ENCODE assay signal across 1 cellular context in the genomic region with DNA sequence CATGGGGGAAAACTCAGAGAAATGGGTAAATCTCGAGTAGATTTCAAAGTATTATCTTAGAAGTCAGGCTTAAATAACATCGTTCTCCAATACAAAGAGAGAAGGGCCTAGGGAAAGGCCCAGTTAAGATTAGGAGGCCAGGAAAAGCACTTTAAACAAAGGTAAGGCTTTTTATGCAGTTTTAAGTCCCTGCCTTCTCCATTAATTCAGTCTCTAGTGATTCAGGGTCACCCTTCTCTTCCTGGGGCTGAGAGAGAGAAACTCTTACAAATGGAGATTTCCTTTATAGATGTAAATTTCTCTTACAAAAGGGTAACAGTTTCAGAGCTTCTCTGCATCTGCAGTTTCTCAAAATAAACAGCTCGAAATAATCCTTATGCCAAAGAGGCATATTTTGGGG.
TF ChIP-seq lines count a peak whose summit lies in the region.

No MANE protein-coding gene starts in this region.

TF ChIP-seq in H1, 55 proteins besides CTCF, POLR2A, EP300 and RAD21 (continued from another document):
- TF ChIP-seq ASH2L (IDR thresholded peaks at IDR 0.05; ENCODE audit: low read length) (no peak), POU5F1 (IDR thresholded peaks at IDR 0.05; ENCODE audit: low read depth, low read length) (0 out of 2 replicates have a peak, but pooled peaks have one; percentile 13), TAF1 (IDR thresholded peaks at IDR 0.05; ENCODE audit: low read depth, low read length) (no peak), RFX5 (IDR thresholded peaks at IDR 0.05; ENCODE audit: borderline replicate concordance, low read depth, low read length) (no peak), FOSL1 (IDR thresholded peaks at IDR 0.05; ENCODE audit: insufficient read depth, low read depth, low read length) (no peak), BACH1 (IDR thresholded peaks at IDR 0.05; ENCODE audit: low read length) (0 out of 2 replicates have a peak, but pooled peaks have one; percentile 4), ZNF274 (IDR thresholded peaks at IDR 0.05; ENCODE audit: borderline replicate concordance, extremely low read depth, low read length) (no peak), NRF1 (IDR thresholded peaks at IDR 0.05; ENCODE audit: low read depth, low read length) (no peak), TEAD4 (IDR thresholded peaks at IDR 0.05; ENCODE audit: low read depth, low read length) (no peak), EGR1 (IDR thresholded peaks at IDR 0.05; ENCODE audit: borderline replicate concordance, low read depth, low read length) (no peak), YY1 (IDR thresholded peaks at IDR 0.05; ENCODE audit: low read depth, low read length) (no peak), CBX5 (IDR thresholded peaks at IDR 0.05; ENCODE audit: low read depth, low read length) (no peak), CEBPB (IDR thresholded peaks at IDR 0.05; ENCODE audit: low read depth, low read length) (no peak), GABPA (IDR thresholded peaks at IDR 0.05; ENCODE audit: borderline replicate concordance, insufficient read depth, low read length) (no peak)
- TF ChIP-seq, protein P1, sequence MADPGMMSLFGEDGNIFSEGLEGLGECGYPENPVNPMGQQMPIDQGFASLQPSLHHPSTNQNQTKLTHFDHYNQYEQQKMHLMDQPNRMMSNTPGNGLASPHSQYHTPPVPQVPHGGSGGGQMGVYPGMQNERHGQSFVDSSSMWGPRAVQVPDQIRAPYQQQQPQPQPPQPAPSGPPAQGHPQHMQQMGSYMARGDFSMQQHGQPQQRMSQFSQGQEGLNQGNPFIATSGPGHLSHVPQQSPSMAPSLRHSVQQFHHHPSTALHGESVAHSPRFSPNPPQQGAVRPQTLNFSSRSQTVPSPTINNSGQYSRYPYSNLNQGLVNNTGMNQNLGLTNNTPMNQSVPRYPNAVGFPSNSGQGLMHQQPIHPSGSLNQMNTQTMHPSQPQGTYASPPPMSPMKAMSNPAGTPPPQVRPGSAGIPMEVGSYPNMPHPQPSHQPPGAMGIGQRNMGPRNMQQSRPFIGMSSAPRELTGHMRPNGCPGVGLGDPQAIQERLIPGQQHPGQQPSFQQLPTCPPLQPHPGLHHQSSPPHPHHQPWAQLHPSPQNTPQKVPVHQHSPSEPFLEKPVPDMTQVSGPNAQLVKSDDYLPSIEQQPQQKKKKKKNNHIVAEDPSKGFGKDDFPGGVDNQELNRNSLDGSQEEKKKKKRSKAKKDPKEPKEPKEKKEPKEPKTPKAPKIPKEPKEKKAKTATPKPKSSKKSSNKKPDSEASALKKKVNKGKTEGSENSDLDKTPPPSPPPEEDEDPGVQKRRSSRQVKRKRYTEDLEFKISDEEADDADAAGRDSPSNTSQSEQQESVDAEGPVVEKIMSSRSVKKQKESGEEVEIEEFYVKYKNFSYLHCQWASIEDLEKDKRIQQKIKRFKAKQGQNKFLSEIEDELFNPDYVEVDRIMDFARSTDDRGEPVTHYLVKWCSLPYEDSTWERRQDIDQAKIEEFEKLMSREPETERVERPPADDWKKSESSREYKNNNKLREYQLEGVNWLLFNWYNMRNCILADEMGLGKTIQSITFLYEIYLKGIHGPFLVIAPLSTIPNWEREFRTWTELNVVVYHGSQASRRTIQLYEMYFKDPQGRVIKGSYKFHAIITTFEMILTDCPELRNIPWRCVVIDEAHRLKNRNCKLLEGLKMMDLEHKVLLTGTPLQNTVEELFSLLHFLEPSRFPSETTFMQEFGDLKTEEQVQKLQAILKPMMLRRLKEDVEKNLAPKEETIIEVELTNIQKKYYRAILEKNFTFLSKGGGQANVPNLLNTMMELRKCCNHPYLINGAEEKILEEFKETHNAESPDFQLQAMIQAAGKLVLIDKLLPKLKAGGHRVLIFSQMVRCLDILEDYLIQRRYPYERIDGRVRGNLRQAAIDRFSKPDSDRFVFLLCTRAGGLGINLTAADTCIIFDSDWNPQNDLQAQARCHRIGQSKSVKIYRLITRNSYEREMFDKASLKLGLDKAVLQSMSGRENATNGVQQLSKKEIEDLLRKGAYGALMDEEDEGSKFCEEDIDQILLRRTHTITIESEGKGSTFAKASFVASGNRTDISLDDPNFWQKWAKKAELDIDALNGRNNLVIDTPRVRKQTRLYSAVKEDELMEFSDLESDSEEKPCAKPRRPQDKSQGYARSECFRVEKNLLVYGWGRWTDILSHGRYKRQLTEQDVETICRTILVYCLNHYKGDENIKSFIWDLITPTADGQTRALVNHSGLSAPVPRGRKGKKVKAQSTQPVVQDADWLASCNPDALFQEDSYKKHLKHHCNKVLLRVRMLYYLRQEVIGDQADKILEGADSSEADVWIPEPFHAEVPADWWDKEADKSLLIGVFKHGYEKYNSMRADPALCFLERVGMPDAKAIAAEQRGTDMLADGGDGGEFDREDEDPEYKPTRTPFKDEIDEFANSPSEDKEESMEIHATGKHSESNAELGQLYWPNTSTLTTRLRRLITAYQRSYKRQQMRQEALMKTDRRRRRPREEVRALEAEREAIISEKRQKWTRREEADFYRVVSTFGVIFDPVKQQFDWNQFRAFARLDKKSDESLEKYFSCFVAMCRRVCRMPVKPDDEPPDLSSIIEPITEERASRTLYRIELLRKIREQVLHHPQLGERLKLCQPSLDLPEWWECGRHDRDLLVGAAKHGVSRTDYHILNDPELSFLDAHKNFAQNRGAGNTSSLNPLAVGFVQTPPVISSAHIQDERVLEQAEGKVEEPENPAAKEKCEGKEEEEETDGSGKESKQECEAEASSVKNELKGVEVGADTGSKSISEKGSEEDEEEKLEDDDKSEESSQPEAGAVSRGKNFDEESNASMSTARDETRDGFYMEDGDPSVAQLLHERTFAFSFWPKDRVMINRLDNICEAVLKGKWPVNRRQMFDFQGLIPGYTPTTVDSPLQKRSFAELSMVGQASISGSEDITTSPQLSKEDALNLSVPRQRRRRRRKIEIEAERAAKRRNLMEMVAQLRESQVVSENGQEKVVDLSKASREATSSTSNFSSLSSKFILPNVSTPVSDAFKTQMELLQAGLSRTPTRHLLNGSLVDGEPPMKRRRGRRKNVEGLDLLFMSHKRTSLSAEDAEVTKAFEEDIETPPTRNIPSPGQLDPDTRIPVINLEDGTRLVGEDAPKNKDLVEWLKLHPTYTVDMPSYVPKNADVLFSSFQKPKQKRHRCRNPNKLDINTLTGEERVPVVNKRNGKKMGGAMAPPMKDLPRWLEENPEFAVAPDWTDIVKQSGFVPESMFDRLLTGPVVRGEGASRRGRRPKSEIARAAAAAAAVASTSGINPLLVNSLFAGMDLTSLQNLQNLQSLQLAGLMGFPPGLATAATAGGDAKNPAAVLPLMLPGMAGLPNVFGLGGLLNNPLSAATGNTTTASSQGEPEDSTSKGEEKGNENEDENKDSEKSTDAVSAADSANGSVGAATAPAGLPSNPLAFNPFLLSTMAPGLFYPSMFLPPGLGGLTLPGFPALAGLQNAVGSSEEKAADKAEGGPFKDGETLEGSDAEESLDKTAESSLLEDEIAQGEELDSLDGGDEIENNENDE (IDR thresholded peaks at IDR 0.05; ENCODE audit: insufficient replicate concordance, low read length), result peak; percentile 97
TF ChIP-seq in H1: peak in this region for 5.
